Comparison of ENCODE assay signal across 8 cellular contexts in genomic region chr7:6271694-6272371, GRCh38. TPM values are rescaled to one million over a fixed set of nuclear protein-coding genes. Genes with fewer than 3 reads are reported as not detected.
DNase-seq lines count a peak whose midpoint lies in the region; ATAC-seq and TF ChIP-seq lines count a peak whose summit lies in the region.

No MANE protein-coding gene starts in this region.

- H3K36me3 ChIP-seq in cardiac muscle cell (no peaks in the 10 kb centered on the region), psoas muscle (ENCODE audit: insufficient read depth in 1 of 2, low read depth in 1 of 2) (no peaks in the 10 kb centered on the region)

- H3K4me3 ChIP-seq in cardiac muscle cell (peak overlapping the region; percentile 99), psoas muscle (peak overlapping the region; percentile 92)

- 0 to 1% (median 1%) methylated on average over 40 to 64 of the region's 64 CpGs for WGBS in psoas muscle, 3 donors

- H3K27me3 ChIP-seq in cardiac muscle cell (no peaks in the 10 kb centered on the region), psoas muscle (ENCODE audit: insufficient read depth in 3 of 3, low read length in 2 of 3) (no peaks in the 10 kb centered on the region)

- intact Hi-C loops in psoas muscle (cut with DNase I), result loop anchor here (5.0 kb wide), 5 partner anchors 45 to 110 kb away; no protein-coding TSS in a partner anchor

- DNase-seq in 8988T (peak; percentile 58), KBM-7 (peak; percentile 29), cardiac muscle cell (ENCODE audit: low read depth in 1 of 2, low spot score in 1 of 2) (peak in 1 of 2 donors; percentile 35), psoas muscle (peak; percentile 22 to 59), hepatic stellate cell (ENCODE audit: low spot score) (no peak), GDM1 (lab: John Stamatoyannopoulos, UW) (no peak)
- peak; percentile 9 for DNase-seq in activated T-helper 9 cell treated with anti-CD3 and anti-CD28 coated beads, Interleukin-2, amount 50 U/mL, for 16 hours (ENCODE audit: low read depth)

- H3K4me1 ChIP-seq in cardiac muscle cell (ENCODE audit: low read depth) (no peaks in the 10 kb centered on the region), psoas muscle (peaks cover 35% of the 10 kb centered on the region)

- H3K9me3 ChIP-seq in cardiac muscle cell (ENCODE audit: low read depth), result no peaks in the 10 kb centered on the region
- no peaks in the 10 kb centered on the region for H3K9me3 ChIP-seq in psoas muscle

- peak overlapping the region; percentile 63 for H3K27ac ChIP-seq in cardiac muscle cell
- peak overlapping the region; percentile 81 for H3K27ac ChIP-seq in psoas muscle

- TF ChIP-seq CTCF in cardiac muscle cell (IDR thresholded peaks at IDR 0.05; ENCODE audit: low read depth, low read length), result no peak
- TF ChIP-seq CTCF in psoas muscle (IDR thresholded peaks at IDR 0.05), result no peak

- peak; percentile 17 for ATAC-seq in GM18502 (IDR thresholded peaks at IDR 0.05; ENCODE audit: poor library complexity, unreplicated experiment)
- peak in 3 of 4 donors; percentile 4 to 37 (median 7) for ATAC-seq in psoas muscle

- in situ Hi-C loops in KBM-7 (cut with MboI; ENCODE audit: low pct_unique_long_range_greater_than_20kb, low sequenced_read_pairs), result no loop called here

RNA-seq across cellular contexts. Expression of gene CYTH3, which starts 0.6 kb away (rescaled TPM):
- 30.9 and 32.4 TPM in 2 replicates for total RNA-seq in cardiac muscle cell
- 20.2 and 25.2 TPM in 2 replicates for polyA plus RNA-seq in cardiac muscle cell
- total RNA-seq in psoas muscle, result 10 to 100 TPM in 3 of 4 donors, 1 to 10 TPM in 1; 8.9 to 15.0 (median 14.5) TPM
- 10 to 100 TPM in 1 of 3 donors, 1 to 10 TPM in 2; 6.1 to 13.5 (median 8.6) TPM for polyA plus RNA-seq in psoas muscle

Comparison
In these comparisons a context has a peak if more than half of its experiments do, and no peak if none do; other contexts are left out.
1. DNase-seq: peak in 8988T (single experiment), KBM-7 (single experiment), activated T-helper 9 cell treated with anti-CD3 and anti-CD28 coated beads, Interleukin-2, amount 50 U/mL, for 16 hours (single experiment) and psoas muscle (2 of 2); none in hepatic stellate cell (single experiment) and GDM1 (single experiment).